ENCODE assay signal across 21 cellular contexts in the genomic region with DNA sequence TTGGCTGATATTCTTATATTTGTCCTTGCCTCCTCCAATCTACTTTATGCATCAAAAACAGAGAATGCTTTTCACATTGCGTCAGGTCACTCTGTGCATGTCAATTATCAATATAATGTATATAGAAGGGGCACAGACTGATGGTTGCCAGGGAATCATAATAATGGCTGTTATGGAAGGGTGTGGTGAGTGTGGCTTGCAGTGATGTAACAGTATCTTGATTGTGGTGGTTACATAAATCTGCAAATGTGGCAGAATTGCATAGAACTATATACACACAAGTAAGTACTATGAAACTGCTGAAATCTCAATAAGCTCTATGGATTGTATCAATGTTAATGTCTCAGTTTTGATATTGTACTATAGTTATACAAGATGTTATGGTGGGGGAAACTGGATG.
"Had no signal": no experiment of that assay in that cellular context is flagged by ENCODE, and none has a peak within 500 bp of the region (broad histone marks: within the 10 kb centered on the region; RNA-seq: fewer than 3 reads in every experiment).

No MANE protein-coding gene starts in this region.

- H3K4me2 ChIP-seq: smooth muscle cell had no signal

- H3K36me3 ChIP-seq: left ventricle myocardium inferior, ovary, right atrium auricular region, right lobe of liver, tibial nerve, uterus had no signal

- H3K27me3 ChIP-seq: ovary, right atrium auricular region, right lobe of liver, tibial nerve, uterus had no signal

- H3K4me3 ChIP-seq: left ventricle myocardium inferior, lung, ovary, right atrium auricular region, right lobe of liver, smooth muscle cell, tibial nerve, uterus had no signal

- H3K9me3 ChIP-seq: left ventricle myocardium inferior, ovary, right atrium auricular region, right lobe of liver, tibial nerve, uterus had no signal

- H3K4me1 ChIP-seq: left ventricle myocardium inferior, right atrium auricular region, right lobe of liver, tibial nerve, uterus had no signal

- ATAC-seq: naive thymus-derived CD4-positive, alpha-beta T cell; right lobe of liver; stimulated activated memory B cell treated with anti-CD40 and anti-IgM and Interleukin-4, amounts not matched to agents 10 μg/mL and 1 μg/mL and 100 μg/mL, for 72 hours; stimulated activated naive CD8-positive, alpha-beta T cell treated with anti-CD3 and anti-CD28 coated beads, Interleukin-15, amount 100 ng/mL, for 72 hours had no signal

- DNase-seq: hypothalamus; immature natural killer cell; kidney; left ventricle myocardium inferior; mesendoderm; naive thymus-derived CD4-positive, alpha-beta T cell; ovary; right lobe of liver; stimulated activated CD4-positive, alpha-beta T cell treated with anti-CD3 and anti-CD28 coated beads, Interleukin-1b, Interleukin-23, amount 100 ng/mL, for 48 hours; stimulated activated CD4-positive, alpha-beta T cell treated with anti-CD3 and anti-CD28 coated beads, Interleukin-2, amount 100 ng/mL, for 48 hours; stimulated activated CD4-positive, alpha-beta T cell treated with anti-CD3 and anti-CD28 coated beads, Interleukin-4, amount 100 ng/mL, for 4 hours; stimulated activated CD8-positive, alpha-beta memory T cell treated with anti-CD3 and anti-CD28 coated beads, Interleukin-4, amount 100 ng/mL, for 48 hours; stimulated activated naive CD4-positive, alpha-beta T cell treated with Interleukin-2 at 50 U/mL for 16 hours; stimulated activated naive CD8-positive, alpha-beta T cell treated with anti-CD3 and anti-CD28 coated beads, Interleukin-15, amount 100 ng/mL, for 72 hours; substantia nigra; uterus had no signal

- H3K27ac ChIP-seq: left ventricle myocardium inferior, ovary, right atrium auricular region, right lobe of liver, tibial nerve, uterus had no signal
